Comparison of ENCODE assay signal across 2 cellular contexts in the genomic region with DNA sequence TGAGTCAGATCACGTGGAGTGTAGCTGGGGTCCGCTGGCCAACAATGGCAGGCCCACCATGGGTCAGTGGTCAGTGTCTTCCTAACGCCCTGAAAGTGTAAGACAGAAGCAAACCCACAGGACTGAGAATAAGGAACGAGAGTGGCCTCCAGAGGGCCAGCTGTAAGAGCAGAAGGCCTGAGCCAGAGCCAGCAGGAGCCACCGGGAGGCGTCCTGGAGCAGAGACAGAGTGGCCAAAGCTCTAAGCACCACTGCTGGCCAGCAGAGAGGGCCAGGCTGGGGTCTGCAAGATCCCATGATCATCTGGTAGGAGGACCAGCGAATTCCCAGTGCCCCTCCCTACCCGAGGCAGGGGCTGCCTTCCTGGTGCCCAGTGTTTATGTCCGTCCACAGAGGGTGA.
TF ChIP-seq lines count a peak whose summit lies in the region.

No MANE protein-coding gene starts in this region.

TF ChIP-seq in HCT116, 20 proteins besides CTCF, POLR2A, EP300 and RAD21:
- TF ChIP-seq, protein P1, sequence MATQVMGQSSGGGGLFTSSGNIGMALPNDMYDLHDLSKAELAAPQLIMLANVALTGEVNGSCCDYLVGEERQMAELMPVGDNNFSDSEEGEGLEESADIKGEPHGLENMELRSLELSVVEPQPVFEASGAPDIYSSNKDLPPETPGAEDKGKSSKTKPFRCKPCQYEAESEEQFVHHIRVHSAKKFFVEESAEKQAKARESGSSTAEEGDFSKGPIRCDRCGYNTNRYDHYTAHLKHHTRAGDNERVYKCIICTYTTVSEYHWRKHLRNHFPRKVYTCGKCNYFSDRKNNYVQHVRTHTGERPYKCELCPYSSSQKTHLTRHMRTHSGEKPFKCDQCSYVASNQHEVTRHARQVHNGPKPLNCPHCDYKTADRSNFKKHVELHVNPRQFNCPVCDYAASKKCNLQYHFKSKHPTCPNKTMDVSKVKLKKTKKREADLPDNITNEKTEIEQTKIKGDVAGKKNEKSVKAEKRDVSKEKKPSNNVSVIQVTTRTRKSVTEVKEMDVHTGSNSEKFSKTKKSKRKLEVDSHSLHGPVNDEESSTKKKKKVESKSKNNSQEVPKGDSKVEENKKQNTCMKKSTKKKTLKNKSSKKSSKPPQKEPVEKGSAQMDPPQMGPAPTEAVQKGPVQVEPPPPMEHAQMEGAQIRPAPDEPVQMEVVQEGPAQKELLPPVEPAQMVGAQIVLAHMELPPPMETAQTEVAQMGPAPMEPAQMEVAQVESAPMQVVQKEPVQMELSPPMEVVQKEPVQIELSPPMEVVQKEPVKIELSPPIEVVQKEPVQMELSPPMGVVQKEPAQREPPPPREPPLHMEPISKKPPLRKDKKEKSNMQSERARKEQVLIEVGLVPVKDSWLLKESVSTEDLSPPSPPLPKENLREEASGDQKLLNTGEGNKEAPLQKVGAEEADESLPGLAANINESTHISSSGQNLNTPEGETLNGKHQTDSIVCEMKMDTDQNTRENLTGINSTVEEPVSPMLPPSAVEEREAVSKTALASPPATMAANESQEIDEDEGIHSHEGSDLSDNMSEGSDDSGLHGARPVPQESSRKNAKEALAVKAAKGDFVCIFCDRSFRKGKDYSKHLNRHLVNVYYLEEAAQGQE (IDR thresholded peaks at IDR 0.05; ENCODE audit: low read depth): no peak
- TF ChIP-seq JUND (IDR thresholded peaks at IDR 0.05) (no peak), ELF1 (IDR thresholded peaks at IDR 0.05; ENCODE audit: borderline replicate concordance, low read depth) (no peak), POLR2AphosphoS5 (IDR thresholded peaks at IDR 0.05; ENCODE audit: low read depth, low read length) (no peak)
- TF ChIP-seq, protein P2, sequence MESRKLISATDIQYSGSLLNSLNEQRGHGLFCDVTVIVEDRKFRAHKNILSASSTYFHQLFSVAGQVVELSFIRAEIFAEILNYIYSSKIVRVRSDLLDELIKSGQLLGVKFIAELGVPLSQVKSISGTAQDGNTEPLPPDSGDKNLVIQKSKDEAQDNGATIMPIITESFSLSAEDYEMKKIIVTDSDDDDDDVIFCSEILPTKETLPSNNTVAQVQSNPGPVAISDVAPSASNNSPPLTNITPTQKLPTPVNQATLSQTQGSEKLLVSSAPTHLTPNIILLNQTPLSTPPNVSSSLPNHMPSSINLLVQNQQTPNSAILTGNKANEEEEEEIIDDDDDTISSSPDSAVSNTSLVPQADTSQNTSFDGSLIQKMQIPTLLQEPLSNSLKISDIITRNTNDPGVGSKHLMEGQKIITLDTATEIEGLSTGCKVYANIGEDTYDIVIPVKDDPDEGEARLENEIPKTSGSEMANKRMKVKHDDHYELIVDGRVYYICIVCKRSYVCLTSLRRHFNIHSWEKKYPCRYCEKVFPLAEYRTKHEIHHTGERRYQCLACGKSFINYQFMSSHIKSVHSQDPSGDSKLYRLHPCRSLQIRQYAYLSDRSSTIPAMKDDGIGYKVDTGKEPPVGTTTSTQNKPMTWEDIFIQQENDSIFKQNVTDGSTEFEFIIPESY (IDR thresholded peaks at IDR 0.05; ENCODE audit: extremely low read depth, insufficient replicate concordance, low read length): no peak

TF ChIP-seq in K562, 482 proteins besides CTCF, POLR2A, EP300 and RAD21:
- no peak for TF ChIP-seq ZNF717 (CRISPR knock-in tag; IDR thresholded peaks at IDR 0.05)
- no peak for TF ChIP-seq ESRRB (CRISPR knock-in tag; IDR thresholded peaks at IDR 0.05; ENCODE audit: borderline replicate concordance)
- no peak for TF ChIP-seq NFXL1 (CRISPR knock-in tag; IDR thresholded peaks at IDR 0.05)
- no peak for TF ChIP-seq HOXB6 (CRISPR knock-in tag; IDR thresholded peaks at IDR 0.05; ENCODE audit: borderline replicate concordance)
- TF ChIP-seq MECOM (CRISPR knock-in tag; IDR thresholded peaks at IDR 0.05): no peak
- TF ChIP-seq SMC3 (conservative IDR thresholded peaks at IDR 0.05; ENCODE audit: insufficient read depth, low read depth, low read length): no peak
- TF ChIP-seq TEAD1 (CRISPR knock-in tag; IDR thresholded peaks at IDR 0.05): no peak
- no peak for TF ChIP-seq ZNF707 (CRISPR knock-in tag; conservative IDR thresholded peaks at IDR 0.05)
- TF ChIP-seq CBFA2T2 (conservative IDR thresholded peaks at IDR 0.05): no peak
- TF ChIP-seq PHF8 (IDR thresholded peaks at IDR 0.05; ENCODE audit: borderline replicate concordance, low read length): no peak
